12 cellular contexts compared by ENCODE assay signal in genomic region chr13:99464441-99464949, GRCh38. TPM values are rescaled to one million over a fixed set of nuclear protein-coding genes. Genes with fewer than 3 reads are reported as not detected.
DNase-seq lines count a peak whose midpoint lies in the region; ATAC-seq and TF ChIP-seq lines count a peak whose summit lies in the region.
"Had no signal": no experiment of that assay in that cellular context is flagged by ENCODE, and none has a peak within 500 bp of the region (broad histone marks: within the 10 kb centered on the region; RNA-seq: fewer than 3 reads in every experiment).

No MANE protein-coding gene starts in this region.

- H3K79me2 ChIP-seq in hepatocyte, result no peaks in the 10 kb centered on the region

- H3K27me3 Mint-ChIP-seq in activated CD4-positive, alpha-beta memory T cell treated with anti-CD3 and anti-CD28 coated beads for 36 hours, result peaks cover 2% of the 10 kb centered on the region

- no peaks in the 10 kb centered on the region for H4K20me1 ChIP-seq in hepatocyte (ENCODE audit: insufficient read depth, poor library complexity, severe bottlenecking)

- H3K9me2 ChIP-seq in hepatocyte (replicated peaks; ENCODE audit: insufficient read depth), result no peaks in the 10 kb centered on the region

- H3K4me2 ChIP-seq in hepatocyte, result peak overlapping the region; percentile 62

- H3K9me3 ChIP-seq in hepatocyte (ENCODE audit: low read depth), result no peaks in the 10 kb centered on the region
- H3K9me3 ChIP-seq: esophagus muscularis mucosa, thoracic aorta had no signal

- H3K4me3 ChIP-seq in AG04449 (ENCODE audit: low read depth, low read length) (peak overlapping the region; percentile 38), hepatocyte (no peak overlapping the region)
- H3K4me3 ChIP-seq: esophagus muscularis mucosa, thoracic aorta had no signal

- TF ChIP-seq CTCF in AG04449 (IDR thresholded peaks at IDR 0.05; ENCODE audit: insufficient read depth, low read length, missing control alignments), result no peak
- no peak for TF ChIP-seq CTCF in hepatocyte (IDR thresholded peaks at IDR 0.05; ENCODE audit: poor library complexity)

- intact Hi-C loops in activated CD4-positive, alpha-beta memory T cell treated with anti-CD3 and anti-CD28 coated beads for 36 hours (cut with micrococcal nuclease), result loop anchor here (1.0 to 2.0 kb wide), 3 partner anchors 11 to 32 kb away; no protein-coding TSS in a partner anchor

- peaks cover 30% of the 10 kb centered on the region for H3K4me1 Mint-ChIP-seq in activated CD4-positive, alpha-beta memory T cell treated with anti-CD3 and anti-CD28 coated beads for 36 hours (ENCODE audit: low read depth)

- POLR2A ChIA-PET in AG04449 (lab: Yijun Ruan, JAX), result no interaction called here
- POLR2A ChIA-PET in activated CD4-positive, alpha-beta memory T cell treated with anti-CD3 and anti-CD28 coated beads for 36 hours (lab: Charles Lee), result no interaction called here

- H3K4me1 ChIP-seq in hepatocyte (ENCODE audit: insufficient read depth), result peaks cover 3% of the 10 kb centered on the region
- H3K4me1 ChIP-seq: esophagus muscularis mucosa had no signal

- no peaks in the 10 kb centered on the region for H3K36me3 Mint-ChIP-seq in activated CD4-positive, alpha-beta memory T cell treated with anti-CD3 and anti-CD28 coated beads for 36 hours

- no peaks in the 10 kb centered on the region for H3K36me3 ChIP-seq in hepatocyte (replicated peaks; ENCODE audit: insufficient read depth, low read depth)
- H3K36me3 ChIP-seq: esophagus muscularis mucosa, thoracic aorta had no signal

- no peaks in the 10 kb centered on the region for H3K27me3 ChIP-seq in hepatocyte

- no peaks in the 10 kb centered on the region for H3K9me3 Mint-ChIP-seq in activated CD4-positive, alpha-beta memory T cell treated with anti-CD3 and anti-CD28 coated beads for 36 hours

- peak overlapping the region; percentile 42 for H3K4me3 Mint-ChIP-seq in activated CD4-positive, alpha-beta memory T cell treated with anti-CD3 and anti-CD28 coated beads for 36 hours

- H2AFZ ChIP-seq in hepatocyte, result no peak overlapping the region

- DNase-seq in AG04449 (ENCODE audit: low read depth, low spot score) (no peak), EL (peak; percentile 23), hepatocyte (ENCODE audit: low spot score) (peak; percentile 24), DMS79 (lab: John Stamatoyannopoulos, UW) (no peak)
- peak; percentile 25 for DNase-seq in activated CD4-positive, alpha-beta memory T cell treated with anti-CD3 and anti-CD28 coated beads for 36 hours
- no peak for DNase-seq in stimulated activated CD4-positive, alpha-beta T cell treated with anti-CD3 and anti-CD28 coated beads, Interleukin-2, amount 100 ng/mL, for 24 hours
- DNase-seq: mammary epithelial cell, NCI-H226 had no signal

- peak overlapping the region; percentile 65 for H3K27ac ChIP-seq in hepatocyte
- H3K27ac ChIP-seq: esophagus muscularis mucosa, thoracic aorta had no signal

- H3K27ac Mint-ChIP-seq in activated CD4-positive, alpha-beta memory T cell treated with anti-CD3 and anti-CD28 coated beads for 36 hours, result peak overlapping the region; percentile 86

- CTCF ChIA-PET in AG04449 (lab: Yijun Ruan, JAX), result interaction anchor here (1.0 to 1.3 kb wide), 2 partner anchors 28 to 41 kb away, joined by 4 to 6 read pairs; no protein-coding TSS in a partner anchor
- CTCF ChIA-PET in activated CD4-positive, alpha-beta memory T cell treated with anti-CD3 and anti-CD28 coated beads for 36 hours (lab: Charles Lee), result no interaction called here

- 56% methylated on average over 9 of the region's 9 CpGs for WGBS in hepatocyte (ENCODE audit: low lambda C conversion rate, missing lambda C conversion rate)

- ATAC-seq in GM19324 (IDR thresholded peaks at IDR 0.05; ENCODE audit: low FRiP score, unreplicated experiment), result no peak
- ATAC-seq in HG02763 (IDR thresholded peaks at IDR 0.05; ENCODE audit: unreplicated experiment), result no peak

RNA-seq across cellular contexts. Expression of gene TM9SF2, which starts 36.8 kb away (rescaled TPM):
- 10 to 100 TPM; 67.2 to 72.0 TPM for total RNA-seq in activated CD4-positive, alpha-beta memory T cell treated with anti-CD3 and anti-CD28 coated beads for 36 hours
- total RNA-seq in hepatocyte, result 272 and 280 TPM in 2 replicates
- 160 and 184 TPM in 2 replicates for polyA plus RNA-seq in hepatocyte

Comparison
In these comparisons a context has a peak if more than half of its experiments do, and no peak if none do; other contexts are left out.
1. DNase-seq: peak in EL (single experiment), activated CD4-positive, alpha-beta memory T cell treated with anti-CD3 and anti-CD28 coated beads for 36 hours (single experiment) and hepatocyte (single experiment); none in AG04449 (single experiment), DMS79 (single experiment) and stimulated activated CD4-positive, alpha-beta T cell treated with anti-CD3 and anti-CD28 coated beads, Interleukin-2, amount 100 ng/mL, for 24 hours (0 of 2).